ENCODE assay signal across 8 cellular contexts in genomic region chr13:113099142-113099541, GRCh38. TPM values are rescaled to one million over a fixed set of nuclear protein-coding genes. Genes with fewer than 3 reads are reported as not detected.
"Had no signal": no experiment of that assay in that cellular context is flagged by ENCODE, and none has a peak within 500 bp of the region (broad histone marks: within the 10 kb centered on the region; RNA-seq: fewer than 3 reads in every experiment).

No MANE protein-coding gene starts in this region.

- ATAC-seq: GM23338 had no signal

- H3K4me3 Mint-ChIP-seq: GM23338, H9 had no signal

- H2AFZ ChIP-seq: GM23338 had no signal

- H3K4me2 ChIP-seq: GM23338 had no signal

- DNase-seq: H9, HCEC 1CT, IMR-90 had no signal

- FAIRE-seq: H1, H54, HTR-8/SVneo had no signal

- H3K4me3 ChIP-seq: GM23338 had no signal

- H3K27ac Mint-ChIP-seq: GM23338 had no signal

- H3K9me3 Mint-ChIP-seq: GM23338, H9 had no signal

RNA-seq across cellular contexts. Expression of gene F7, which starts 6.4 kb away (rescaled TPM):
- total RNA-seq: HT-29 had no signal

RNA-seq across cellular contexts. Expression of gene F10, which starts 23.5 kb away (rescaled TPM):
- total RNA-seq: HT-29 had no signal

RNA-seq across cellular contexts. Expression of gene PROZ, which starts 59.3 kb away (rescaled TPM):
- total RNA-seq: GM23338, H1, H9, HT-29, IMR-90 had no signal
- polyA plus RNA-seq: H1, IMR-90 had no signal
